Comparison of ENCODE assay signal across 11 cellular contexts in the genomic region with DNA sequence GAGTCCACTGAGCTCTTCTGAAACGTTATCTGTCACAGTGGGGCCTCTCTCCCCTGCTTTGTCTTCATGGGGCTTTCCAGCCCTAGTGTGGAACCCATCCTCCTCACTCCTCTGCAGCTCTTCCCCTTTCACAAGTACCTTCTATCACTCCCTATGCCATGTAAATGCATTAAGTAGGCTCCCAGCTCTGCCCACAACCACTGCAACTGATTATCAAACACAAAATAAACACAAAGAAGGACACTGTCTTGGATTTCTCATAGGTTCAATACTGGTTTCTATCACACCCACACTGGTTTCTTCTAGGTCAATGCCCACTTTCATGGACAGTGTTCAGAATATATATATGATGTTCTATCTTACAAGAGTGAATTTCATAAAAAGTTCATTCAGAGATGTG.
DNase-seq lines count a peak whose midpoint lies in the region; ATAC-seq and TF ChIP-seq lines count a peak whose summit lies in the region.
"Had no signal": no experiment of that assay in that cellular context is flagged by ENCODE, and none has a peak within 500 bp of the region (broad histone marks: within the 10 kb centered on the region; RNA-seq: fewer than 3 reads in every experiment).

No MANE protein-coding gene starts in this region.

- CTCF ChIA-PET in naive thymus-derived CD4-positive, alpha-beta T cell (lab: Charles Lee) = interaction anchor here (0.6 kb wide), 1 partner anchor 672 kb away, joined by 3 read pairs; no protein-coding TSS in a partner anchor

- H3K79me2 ChIP-seq in Loucy (ENCODE audit: insufficient read depth, low read length) = peaks cover 92% of the 10 kb centered on the region
- H3K79me2 ChIP-seq: parathyroid adenoma had no signal

- H3K4me2 ChIP-seq in Loucy (ENCODE audit: low read depth, low read length, poor library complexity, severe bottlenecking) = peak overlapping the region; percentile 31

- no peaks in the 10 kb centered on the region for H3K27me3 ChIP-seq in Loucy (ENCODE audit: insufficient read depth, low read length, poor library complexity, severe bottlenecking)
- no peaks in the 10 kb centered on the region for H3K27me3 ChIP-seq in naive thymus-derived CD4-positive, alpha-beta T cell (ENCODE audit: control insufficient read depth in 2 of 2, insufficient read depth in 2 of 2, low read length in 2 of 2)

- peaks cover 16 to 47% (median 26%) of the 10 kb centered on the region in 7 donors for H3K4me1 Mint-ChIP-seq in naive thymus-derived CD4-positive, alpha-beta T cell

- H4K20me1 ChIP-seq in Loucy (ENCODE audit: insufficient read depth, low read length, poor library complexity, severe bottlenecking) = peaks cover 5% of the 10 kb centered on the region

- in situ Hi-C loops in ACHN (cut with HindIII; ENCODE audit: low pct_ligation_motif_present, low pct_unique_long_range_greater_than_20kb, low sequenced_read_pairs) = no loop called here

- H3K9me2 ChIP-seq in Loucy (replicated peaks; ENCODE audit: low read depth, low read length) = no peaks in the 10 kb centered on the region

- no peak for DNase-seq in naive thymus-derived CD4-positive, alpha-beta T cell
- DNase-seq in ACHN = no peak
- no peak for DNase-seq in NCI-H1105 (lab: John Stamatoyannopoulos, UW)
- DNase-seq: NCI-H1417 treated with DMSO at 0.1 percent for 48 hours, SHP77 treated with DMSO at 0.1 percent for 48 hours had no signal

- ATAC-seq in GM18519 (IDR thresholded peaks at IDR 0.05; ENCODE audit: low FRiP score, unreplicated experiment) (peak; percentile 89), GM21737 (IDR thresholded peaks at IDR 0.05; ENCODE audit: unreplicated experiment) (peak; percentile 62), HG02642 (IDR thresholded peaks at IDR 0.05; ENCODE audit: poor library complexity, unreplicated experiment) (no peak)
- peak; percentile 57 for ATAC-seq in naive thymus-derived CD4-positive, alpha-beta T cell

- no peaks in the 10 kb centered on the region for H3K27me3 Mint-ChIP-seq in naive thymus-derived CD4-positive, alpha-beta T cell

- H3K27ac ChIP-seq in naive thymus-derived CD4-positive, alpha-beta T cell (ENCODE audit: low read depth, low read length) = no peak overlapping the region
- H3K27ac ChIP-seq: parathyroid adenoma had no signal

- peaks cover 40% of the 10 kb centered on the region for H3K4me1 ChIP-seq in Loucy (ENCODE audit: insufficient read depth, low read length, poor library complexity, severe bottlenecking)
- no peaks in the 10 kb centered on the region for H3K4me1 ChIP-seq in naive thymus-derived CD4-positive, alpha-beta T cell (ENCODE audit: control insufficient read depth in 2 of 2, insufficient read depth in 2 of 2, low read length in 2 of 2)
- H3K4me1 ChIP-seq: parathyroid adenoma had no signal

- H3K4me3 ChIP-seq in Loucy (ENCODE audit: low read length, poor library complexity, severe bottlenecking) = no peak overlapping the region
- H3K4me3 ChIP-seq in naive thymus-derived CD4-positive, alpha-beta T cell (ENCODE audit: low read length) = no peak overlapping the region
- H3K4me3 ChIP-seq: HAP-1 had no signal

- intact Hi-C loops in naive thymus-derived CD4-positive, alpha-beta T cell (cut with micrococcal nuclease) = no loop called here

- peak overlapping the region in 2 of 9 donors; percentile 14 to 33 for H3K27ac Mint-ChIP-seq in naive thymus-derived CD4-positive, alpha-beta T cell

- TF ChIP-seq CTCF in Loucy (conservative IDR thresholded peaks at IDR 0.05; ENCODE audit: low read length) = no peak

- H3F3A ChIP-seq in Loucy (ENCODE audit: low read depth) = 0 out of 2 replicates have a peak, but pooled peaks cover 5% of the 10 kb centered on the region

- peaks cover 0 to 47% (median 21%) of the 10 kb centered on the region in 5 donors for H3K36me3 Mint-ChIP-seq in naive thymus-derived CD4-positive, alpha-beta T cell

- H3K9me3 ChIP-seq in Loucy (ENCODE audit: insufficient read depth, low read depth, low read length) = no peaks in the 10 kb centered on the region
- H3K9me3 ChIP-seq in naive thymus-derived CD4-positive, alpha-beta T cell (ENCODE audit: control insufficient read depth in 2 of 3, low read length in 3 of 3) = no peaks in the 10 kb centered on the region
- H3K9me3 ChIP-seq: HAP-1 had no signal

- H3K9ac ChIP-seq in Loucy (ENCODE audit: low read depth, low read length, poor library complexity, severe bottlenecking) = no peak overlapping the region
- H3K9ac ChIP-seq: parathyroid adenoma had no signal

- H3K36me3 ChIP-seq in Loucy (ENCODE audit: insufficient read depth, low read length) = peaks cover 15% of the 10 kb centered on the region
- H3K36me3 ChIP-seq in naive thymus-derived CD4-positive, alpha-beta T cell (ENCODE audit: control insufficient read depth in 2 of 3, insufficient read depth in 3 of 3, low read length in 3 of 3) = no peaks in the 10 kb centered on the region
- H3K36me3 ChIP-seq: HAP-1 had no signal

- no peaks in the 10 kb centered on the region for H3K9me3 Mint-ChIP-seq in naive thymus-derived CD4-positive, alpha-beta T cell

- POLR2A ChIA-PET in naive thymus-derived CD4-positive, alpha-beta T cell (lab: Charles Lee) = no interaction called here

- H3K4me3 Mint-ChIP-seq in naive thymus-derived CD4-positive, alpha-beta T cell = no peak overlapping the region

- no peak overlapping the region for H2AFZ ChIP-seq in Loucy (ENCODE audit: low read length)
- H2AFZ ChIP-seq: parathyroid adenoma had no signal
